ENCODE assay signal across 15 cellular contexts in the genomic region with DNA sequence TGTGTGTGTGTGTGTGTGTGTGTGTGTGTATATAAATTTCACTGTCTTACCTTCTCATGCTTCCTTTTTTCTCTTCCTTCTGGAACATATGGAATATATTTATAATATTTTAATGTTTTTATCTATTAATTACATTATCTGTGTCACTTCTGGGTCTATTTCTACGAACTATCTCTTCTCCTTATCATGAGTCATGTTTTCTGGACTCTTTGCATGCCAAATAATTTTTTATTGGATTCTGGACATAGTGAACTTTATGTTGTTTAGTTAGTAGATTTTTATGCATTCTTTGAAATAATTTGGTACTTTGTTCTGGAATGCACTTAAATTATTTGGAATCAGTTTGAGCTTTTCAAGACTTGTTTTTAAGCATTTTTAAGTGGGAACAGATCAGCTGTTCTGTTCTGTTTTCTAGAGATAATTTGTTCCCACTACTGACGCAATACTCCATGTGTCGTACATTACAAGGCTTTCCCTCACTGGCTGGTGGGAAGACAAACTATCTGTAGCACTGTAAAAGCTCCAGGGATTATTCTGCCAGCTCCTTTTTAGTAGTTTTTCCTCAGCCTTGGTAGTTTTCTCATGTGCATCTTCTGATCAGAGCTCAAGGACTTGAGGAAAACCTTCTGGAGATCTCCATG.
DNase-seq lines count a peak whose midpoint lies in the region; ATAC-seq, FAIRE-seq and TF ChIP-seq lines count a peak whose summit lies in the region.
"Had no signal": no experiment of that assay in that cellular context is flagged by ENCODE, and none has a peak within 500 bp of the region (broad histone marks: within the 10 kb centered on the region; RNA-seq: fewer than 3 reads in every experiment).

No MANE protein-coding gene starts in this region.

- H3K4me3 Mint-ChIP-seq in GM23338 (no peak overlapping the region), natural killer cell (no peak overlapping the region)
- H3K4me3 Mint-ChIP-seq: IgD-negative memory B cell had no signal

- DNase-seq in GM23338 (ENCODE audit: low spot score) (no peak), cardiac fibroblast (ENCODE audit: low read depth in 2 of 2) (peak; percentile 16 to 70), smooth muscle cell (lab: John Stamatoyannopoulos, UW; ENCODE audit: unreplicated experiment) (no peak), HepG2 (ENCODE audit: low spot score) (no peak), natural killer cell (no peak)
- DNase-seq: HCEC 1CT, NCI-H1436 treated with DMSO at 0.1 percent for 48 hours, NCI-H2081, NCI-H524 treated with DMSO at 0.1 percent for 48 hours, OCI-M1 had no signal

- intact Hi-C loops in HepG2 (cut with micrococcal nuclease; ENCODE audit: unreplicated experiment) = no loop called here
- intact Hi-C loops in natural killer cell (cut with micrococcal nuclease) = no loop called here

- TF ChIP-seq EP300 in gastroesophageal sphincter (IDR thresholded peaks at IDR 0.05) (no peak), HepG2 (IDR thresholded peaks at IDR 0.05; ENCODE audit: low read depth in 2 of 2, low read length in 2 of 2) (no peak), HepG2 (CRISPR knock-in tag; IDR thresholded peaks at IDR 0.05; ENCODE audit: borderline replicate concordance) (no peak)

- H2AFZ ChIP-seq in GM23338 (0 out of 2 replicates have a peak overlapping the region, but pooled peaks have one; percentile 28), smooth muscle cell (ENCODE audit: low read depth) (no peak overlapping the region), HepG2 (ENCODE audit: low read length) (no peak overlapping the region)

- no peak overlapping the region for H3K27ac Mint-ChIP-seq in GM23338
- no peak overlapping the region for H3K27ac Mint-ChIP-seq in natural killer cell
- H3K27ac Mint-ChIP-seq: IgD-negative memory B cell had no signal

- H3K36me3 Mint-ChIP-seq in GM23338 (ENCODE audit: low read depth) = 0 out of 3 replicates have a peak, but pooled peaks cover 3% of the 10 kb centered on the region
- H3K36me3 Mint-ChIP-seq in natural killer cell = no peaks in the 10 kb centered on the region
- H3K36me3 Mint-ChIP-seq: IgD-negative memory B cell had no signal

- H3K9me3 ChIP-seq in gastroesophageal sphincter (no peaks in the 10 kb centered on the region), smooth muscle cell (replicated peaks; ENCODE audit: low read depth) (peaks cover 7% of the 10 kb centered on the region), HepG2 (ENCODE audit: low read length) (no peaks in the 10 kb centered on the region)
- H3K9me3 ChIP-seq: BLaER1 treated with 17β-estradiol and CSF1 and Interleukin-3, amounts not matched to agents 10 nM and 100 nM had no signal

- H3K4me3 ChIP-seq in GM23338 (no peak overlapping the region), cardiac fibroblast (replicated peaks in 1 of 2; ENCODE audit: low read depth in 2 of 2, low read length in 2 of 2) (no peak overlapping the region), gastroesophageal sphincter (no peak overlapping the region), smooth muscle cell (no peak overlapping the region), HepG2 (replicated peaks in 1 of 3; ENCODE audit: insufficient read depth in 1 of 3, low read depth in 2 of 3, low read length in 3 of 3) (no peak overlapping the region)
- H3K4me3 ChIP-seq: BLaER1 treated with 17β-estradiol and CSF1 and Interleukin-3, amounts not matched to agents 10 nM and 100 nM had no signal

- H4K20me1 ChIP-seq in GM23338 (replicated peaks; ENCODE audit: insufficient read depth) = no peaks in the 10 kb centered on the region
- H4K20me1 ChIP-seq in smooth muscle cell (ENCODE audit: low read depth) = no peaks in the 10 kb centered on the region
- H4K20me1 ChIP-seq in HepG2 (ENCODE audit: insufficient read depth, low read length) = no peaks in the 10 kb centered on the region
- H4K20me1 ChIP-seq: BLaER1 treated with 17β-estradiol and CSF1 and Interleukin-3, amounts not matched to agents 10 nM and 100 nM had no signal

- no peak for TF ChIP-seq RAD21 in HepG2 (CRISPR knock-in tag; IDR thresholded peaks at IDR 0.05)

- H3F3A ChIP-seq in GM23338 (replicated peaks; ENCODE audit: low read depth) (no peaks in the 10 kb centered on the region), smooth muscle cell (ENCODE audit: low read depth) (peaks cover 5% of the 10 kb centered on the region)

- no peak for ATAC-seq in GM23338
- peak; percentile 41 for ATAC-seq in gastroesophageal sphincter
- ATAC-seq in HepG2 = no peak
- no peak for ATAC-seq in natural killer cell
- no peak for ATAC-seq in GM18517 (IDR thresholded peaks at IDR 0.05; ENCODE audit: unreplicated experiment)

- H3K27me3 Mint-ChIP-seq in GM23338 (ENCODE audit: insufficient read depth, low read depth, poor library complexity) = no peaks in the 10 kb centered on the region
- peaks cover 6 to 7% of the 10 kb centered on the region in 2 donors for H3K27me3 Mint-ChIP-seq in natural killer cell (ENCODE audit: low read depth in 2 of 2)

- CTCF ChIA-PET in HepG2 (lab: Yijun Ruan, JAX; ENCODE audit: low intra/inter-chr PET ratio, low total read pairs) = no interaction called here

- in situ Hi-C loops in HepG2 (cut with HindIII; ENCODE audit: extremely low pct_ligation_motif_present, low pct_unique_long_range_greater_than_20kb) = no loop called here

- H3K27me3 ChIP-seq in GM23338 (ENCODE audit: insufficient read depth) = no peaks in the 10 kb centered on the region
- H3K27me3 ChIP-seq in gastroesophageal sphincter = no peaks in the 10 kb centered on the region
- no peaks in the 10 kb centered on the region for H3K27me3 ChIP-seq in smooth muscle cell (ENCODE audit: low read depth)
- no peaks in the 10 kb centered on the region; a peak in 1 of 5 replicates for H3K27me3 ChIP-seq in HepG2 (ENCODE audit: control insufficient read depth in 1 of 2, insufficient read depth in 2 of 2, low read length in 2 of 2)
- H3K27me3 ChIP-seq: BLaER1 treated with 17β-estradiol and CSF1 and Interleukin-3, amounts not matched to agents 10 nM and 100 nM had no signal

- H3K4me2 ChIP-seq in GM23338 (no peak overlapping the region), smooth muscle cell (peak overlapping the region; percentile 15), HepG2 (ENCODE audit: low read depth, low read length) (no peak overlapping the region)
- H3K4me2 ChIP-seq: BLaER1 treated with 17β-estradiol and CSF1 and Interleukin-3, amounts not matched to agents 10 nM and 100 nM had no signal

- TF ChIP-seq CTCF in GM23338 (conservative IDR thresholded peaks at IDR 0.05; ENCODE audit: low read depth in 2 of 2) (no peak), cardiac fibroblast (IDR thresholded peaks at IDR 0.05; ENCODE audit: low read depth, low read length) (no peak), gastroesophageal sphincter (IDR thresholded peaks at IDR 0.05) (no peak), smooth muscle cell (IDR thresholded peaks at IDR 0.05; ENCODE audit: borderline replicate concordance, insufficient read depth, poor library complexity, severe bottlenecking) (no peak), HepG2 (CRISPR knock-in tag; IDR thresholded peaks at IDR 0.05) (no peak), natural killer cell (IDR thresholded peaks at IDR 0.05) (no peak)

- peaks cover 3% of the 10 kb centered on the region; the same call in 1 of the 3 replicates for H3K9me3 Mint-ChIP-seq in GM23338
- H3K9me3 Mint-ChIP-seq in natural killer cell = peaks cover 3 to 4% of the 10 kb centered on the region in 2 donors
- H3K9me3 Mint-ChIP-seq: IgD-negative memory B cell had no signal

- FAIRE-seq in HepG2 (lab: Jason Lieb, UNC) = no peak

- no TSS peak for BruUV-seq in HepG2 (replicated peaks; lab: Mats Ljungman, UMichigan)

- no peak overlapping the region for H3K9ac ChIP-seq in smooth muscle cell (ENCODE audit: low read depth)
- no peak overlapping the region for H3K9ac ChIP-seq in HepG2 (ENCODE audit: insufficient read depth, low read depth, low read length)
- H3K9ac ChIP-seq: BLaER1 treated with 17β-estradiol and CSF1 and Interleukin-3, amounts not matched to agents 10 nM and 100 nM had no signal

- H3K4me1 ChIP-seq in GM23338 (ENCODE audit: insufficient read depth) (no peaks in the 10 kb centered on the region), gastroesophageal sphincter (peaks cover 0 to 10% (median 0%) of the 10 kb centered on the region in 3 donors), smooth muscle cell (ENCODE audit: low read depth) (no peaks in the 10 kb centered on the region), HepG2 (ENCODE audit: insufficient read depth, low read length) (no peaks in the 10 kb centered on the region)
- H3K4me1 ChIP-seq: BLaER1 treated with 17β-estradiol and CSF1 and Interleukin-3, amounts not matched to agents 10 nM and 100 nM had no signal

- H3K9me2 ChIP-seq in GM23338 (ENCODE audit: insufficient read depth) = peaks cover 18% of the 10 kb centered on the region

- H3K36me3 ChIP-seq in GM23338 (ENCODE audit: insufficient read depth) = no peaks in the 10 kb centered on the region
- no peaks in the 10 kb centered on the region for H3K36me3 ChIP-seq in gastroesophageal sphincter
- no peaks in the 10 kb centered on the region for H3K36me3 ChIP-seq in smooth muscle cell (ENCODE audit: low read depth)
- no peaks in the 10 kb centered on the region for H3K36me3 ChIP-seq in HepG2 (replicated peaks in 1 of 2; ENCODE audit: control insufficient read depth in 1 of 2, insufficient read depth in 2 of 2, low read length in 2 of 2)
- H3K36me3 ChIP-seq: BLaER1 treated with 17β-estradiol and CSF1 and Interleukin-3, amounts not matched to agents 10 nM and 100 nM had no signal

- TF ChIP-seq POLR2A in gastroesophageal sphincter (IDR thresholded peaks at IDR 0.05) (no peak), HepG2 (IDR thresholded peaks at IDR 0.05; ENCODE audit: insufficient read depth in 1 of 2, low read depth in 2 of 2, low read length in 2 of 2) (no peak)

- no peaks in the 10 kb centered on the region for H3K4me1 Mint-ChIP-seq in GM23338
- no peaks in the 10 kb centered on the region for H3K4me1 Mint-ChIP-seq in natural killer cell
- H3K4me1 Mint-ChIP-seq: IgD-negative memory B cell had no signal

- H3K79me2 ChIP-seq in GM23338 (replicated peaks; ENCODE audit: insufficient read depth) = no peaks in the 10 kb centered on the region
- H3K79me2 ChIP-seq in smooth muscle cell (ENCODE audit: low read depth) = no peaks in the 10 kb centered on the region
- no peaks in the 10 kb centered on the region for H3K79me2 ChIP-seq in HepG2 (ENCODE audit: insufficient read depth, low read length)

- POLR2A ChIA-PET in HepG2 (lab: Yijun Ruan, JAX) = no interaction called here

- H3K27ac ChIP-seq in GM23338 (ENCODE audit: low read depth) (no peak overlapping the region), gastroesophageal sphincter (no peak overlapping the region), smooth muscle cell (ENCODE audit: low read depth) (peak overlapping the region; percentile 30), HepG2 (ENCODE audit: extremely low read length, insufficient read depth, low read length) (no peak overlapping the region)
- H3K27ac ChIP-seq: BLaER1 treated with 17β-estradiol and CSF1 and Interleukin-3, amounts not matched to agents 10 nM and 100 nM; RWPE1 had no signal

- WGBS in gastroesophageal sphincter (ENCODE audit: low coverage in 1 of 2), 2 donors = 44 to 55% methylated on average over 3 of the region's 3 CpGs
- 38% methylated on average over 3 of the region's 3 CpGs for WGBS in smooth muscle cell (ENCODE audit: low lambda C conversion rate)
- WGBS in HepG2 (ENCODE audit: low lambda C conversion rate) = 18% methylated on average over 3 of the region's 3 CpGs

TF ChIP-seq in GM23338, 12 proteins besides CTCF, POLR2A, EP300 and RAD21 (continues in another document):
- no peak for TF ChIP-seq EZH2phosphoT487 (IDR thresholded peaks at IDR 0.05; ENCODE audit: unreplicated experiment)

Comparison
In these comparisons a context has a peak if more than half of its experiments do, and no peak if none do; other contexts are left out.
1. DNase-seq: peak in cardiac fibroblast (2 of 2); none in GM23338 (single experiment), smooth muscle cell (single experiment), HepG2 (single experiment) and natural killer cell (single experiment).